19 cellular contexts compared by ENCODE assay signal in genomic region chr5:164214698-164215097, GRCh38.
"Had no signal": no experiment of that assay in that cellular context is flagged by ENCODE, and none has a peak within 500 bp of the region (broad histone marks: within the 10 kb centered on the region; RNA-seq: fewer than 3 reads in every experiment).

No MANE protein-coding gene starts in this region.

- H3K27ac ChIP-seq: dorsolateral prefrontal cortex, epithelial cell of prostate, parathyroid adenoma, right atrium auricular region, sigmoid colon, stomach, thyroid gland, vagina had no signal

- H3K9ac ChIP-seq: parathyroid adenoma had no signal

- H3K4me1 ChIP-seq: parathyroid adenoma, right atrium auricular region, sigmoid colon, stomach, thyroid gland, vagina had no signal

- H2AFZ ChIP-seq: parathyroid adenoma had no signal

- H3K36me3 ChIP-seq: right atrium auricular region, sigmoid colon, stomach, thyroid gland, vagina had no signal

- H3K4me3 ChIP-seq: dorsolateral prefrontal cortex, lung, right atrium auricular region, sigmoid colon, stomach, thyroid gland, vagina had no signal

- H3K9me3 ChIP-seq: stomach, thyroid gland, vagina had no signal

- ATAC-seq: esophagus mucosa; left lobe of liver; natural killer cell; stimulated activated effector memory CD8-positive, alpha-beta T cell treated with anti-CD3 and anti-CD28 coated beads, Interleukin-12 subunit alpha, Interleukin-12 subunit beta, amount 100 ng/mL, for 72 hours had no signal

- DNase-seq: dorsolateral prefrontal cortex; effector CD4-positive, alpha-beta T cell; head of caudate nucleus; kidney; natural killer cell; sigmoid colon; stimulated activated CD4-positive, alpha-beta T cell treated with anti-CD3 and anti-CD28 coated beads, Interleukin-2, amount 100 ng/mL, for 24 hours; stimulated activated CD4-positive, alpha-beta T cell treated with anti-CD3 and anti-CD28 coated beads, Interleukin-4, amount 100 ng/mL, for 24 hours; stimulated activated naive CD4-positive, alpha-beta T cell treated with Interleukin-2 at 50 U/mL for 16 hours; stomach; thyroid gland had no signal

- H3K27me3 ChIP-seq: dorsolateral prefrontal cortex, right atrium auricular region, sigmoid colon, stomach, thyroid gland, vagina had no signal
